21 cellular contexts compared by ENCODE assay signal in the genomic region with DNA sequence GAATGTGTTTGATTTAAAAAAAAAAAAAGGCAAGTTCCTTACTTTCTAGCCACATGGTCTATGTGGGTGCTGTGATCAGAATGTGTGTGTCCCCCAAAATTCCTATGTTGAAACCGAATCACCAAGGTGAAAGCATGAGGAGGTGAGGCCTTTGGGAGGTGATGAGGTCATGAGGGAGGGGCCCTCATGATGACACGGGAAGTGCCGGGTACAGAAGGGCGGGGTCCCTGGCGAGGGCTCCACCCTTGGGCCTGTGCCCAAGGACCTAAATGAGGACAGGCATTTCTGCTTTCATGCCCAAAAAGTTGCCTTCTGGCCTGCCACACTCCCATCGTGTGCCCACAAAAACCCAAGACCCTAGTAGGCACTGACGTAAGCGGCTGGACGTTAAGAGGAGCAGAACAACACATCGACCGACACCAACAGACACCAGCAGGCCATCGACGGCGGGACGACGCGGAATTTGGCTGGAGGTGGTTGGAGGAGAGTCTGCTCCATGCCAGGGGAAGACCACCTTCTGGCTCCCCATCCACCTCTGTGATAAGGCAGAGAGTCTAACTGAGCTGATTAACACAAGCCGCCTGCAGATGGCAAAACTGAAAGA.
A peak's percentile ranks its signal among the peaks of the same experiment; 100 is the strongest.
DNase-seq lines count a peak whose midpoint lies in the region; ATAC-seq, FAIRE-seq and TF ChIP-seq lines count a peak whose summit lies in the region.
"Had no signal": no experiment of that assay in that cellular context is flagged by ENCODE, and none has a peak within 500 bp of the region (broad histone marks: within the 10 kb centered on the region; RNA-seq: fewer than 3 reads in every experiment).

No MANE protein-coding gene starts in this region.

- H3K4me2 ChIP-seq in HepG2 (ENCODE audit: low read depth, low read length), result no peak overlapping the region

- TF ChIP-seq CTCF in HepG2 (CRISPR knock-in tag; IDR thresholded peaks at IDR 0.05) (no peak), right lobe of liver (IDR thresholded peaks at IDR 0.05) (no peak), RWPE1 (conservative IDR thresholded peaks at IDR 0.05; ENCODE audit: low read depth) (no peak), transverse colon (IDR thresholded peaks at IDR 0.05) (no peak)

- DNase-seq in HepG2 (ENCODE audit: low spot score) (no peak), right lobe of liver (no peak), GM12892 (ENCODE audit: insufficient read length) (no peak), RWPE1 (ENCODE audit: low spot score) (no peak), left colon (no peak), kidney glomerular epithelial cell (lab: John Stamatoyannopoulos, UW) (no peak), transverse colon (no peak), NCI-H187 (lab: John Stamatoyannopoulos, UW) (no peak)
- DNase-seq: C1 segment of cervical spinal cord, GDM1, GOT3, HFFc6, KBM-7, NCI-H1092, NCI-H1436, NCI-H2029, NCI-H2227 treated with DMSO at 0.1 percent for 48 hours, NCI-H510A, NCI-H82, Peyer's patch had no signal

- intact Hi-C loops in HepG2 (cut with micrococcal nuclease; ENCODE audit: unreplicated experiment), result no loop called here
- intact Hi-C loops in right lobe of liver (cut with DNase I), result no loop called here
- intact Hi-C loops in left colon (cut with DNase I, micrococcal nuclease), result no loop called here
- intact Hi-C loops in transverse colon (cut with DNase I; ENCODE audit: low total_unique reads), result no loop called here

- TF ChIP-seq RAD21 in HepG2 (CRISPR knock-in tag; IDR thresholded peaks at IDR 0.05), result no peak

- peaks cover 39% of the 10 kb centered on the region; the same call in 1 of the 2 replicates for H4K20me1 ChIP-seq in HepG2 (ENCODE audit: insufficient read depth, low read length)

- peaks cover 9 to 24% of the 10 kb centered on the region in 2 experiments; a peak in 4 of 5 replicates for H3K36me3 ChIP-seq in HepG2 (replicated peaks in 1 of 2; ENCODE audit: control insufficient read depth in 1 of 2, insufficient read depth in 2 of 2, low read length in 2 of 2)
- H3K36me3 ChIP-seq in right lobe of liver, result peaks cover 0 to 2% (median 0%) of the 10 kb centered on the region in 4 donors
- H3K36me3 ChIP-seq in transverse colon, result no peaks in the 10 kb centered on the region
- H3K36me3 ChIP-seq: SJSA1 had no signal

- FAIRE-seq in HepG2 (lab: Jason Lieb, UNC) (no peak), GM12892 (lab: Jason Lieb, UNC) (peak; percentile 36)

- H3K9ac ChIP-seq in HepG2 (ENCODE audit: insufficient read depth, low read depth, low read length), result no peak overlapping the region

- no peak overlapping the region for H3K4me3 ChIP-seq in HepG2 (replicated peaks in 1 of 3; ENCODE audit: insufficient read depth in 1 of 3, low read depth in 2 of 3, low read length in 3 of 3)
- H3K4me3 ChIP-seq in right lobe of liver, result no peak overlapping the region
- H3K4me3 ChIP-seq in transverse colon, result no peak overlapping the region
- H3K4me3 ChIP-seq: Peyer's patch, SJSA1 had no signal

- 98% methylated on average over 18 of the region's 18 CpGs for WGBS in HepG2 (ENCODE audit: low lambda C conversion rate)
- 97% methylated on average over 7 of the region's 18 CpGs for WGBS in right lobe of liver (ENCODE audit: insufficient coverage, low coverage, low lambda C conversion rate, missing lambda C conversion rate)
- WGBS in transverse colon (ENCODE audit: low coverage in 1 of 2), 2 donors, result 83 to 96% methylated on average over 5 to 18 of the region's 18 CpGs

- H3K4me1 ChIP-seq in HepG2 (ENCODE audit: insufficient read depth, low read length), result no peaks in the 10 kb centered on the region
- H3K4me1 ChIP-seq in right lobe of liver, result no peaks in the 10 kb centered on the region
- H3K4me1 ChIP-seq in transverse colon, result no peaks in the 10 kb centered on the region
- H3K4me1 ChIP-seq: SJSA1 had no signal

- H3K79me2 ChIP-seq in HepG2 (ENCODE audit: insufficient read depth, low read length), result peaks cover 6% of the 10 kb centered on the region

- in situ Hi-C loops in HepG2 (cut with HindIII; ENCODE audit: extremely low pct_ligation_motif_present, low pct_unique_long_range_greater_than_20kb), result no loop called here
- in situ Hi-C loops in transverse colon (cut with MboI; ENCODE audit: low pct_ligation_motif_present in 1 of 4, low pct_unique_long_range_greater_than_20kb in 1 of 4, low sequenced_read_pairs in 3 of 4), result no loop called here

- H3K9me3 ChIP-seq in HepG2 (ENCODE audit: low read length) (no peaks in the 10 kb centered on the region), right lobe of liver (no peaks in the 10 kb centered on the region), transverse colon (no peaks in the 10 kb centered on the region)
- H3K9me3 ChIP-seq: Peyer's patch, SJSA1 had no signal

- no TSS peak for BruUV-seq in HepG2 (replicated peaks; lab: Mats Ljungman, UMichigan)

- TF ChIP-seq EP300 in HepG2 (IDR thresholded peaks at IDR 0.05; ENCODE audit: low read depth in 2 of 2, low read length in 2 of 2) (no peak), HepG2 (CRISPR knock-in tag; IDR thresholded peaks at IDR 0.05; ENCODE audit: borderline replicate concordance) (no peak), transverse colon (IDR thresholded peaks at IDR 0.05; ENCODE audit: low read depth) (no peak)

- H2AFZ ChIP-seq in HepG2 (ENCODE audit: low read length), result no peak overlapping the region

- CTCF ChIA-PET in HepG2 (lab: Yijun Ruan, JAX; ENCODE audit: low intra/inter-chr PET ratio, low total read pairs), result no interaction called here
- CTCF ChIA-PET in RWPE1 (lab: Yijun Ruan, JAX), result no interaction called here

- H3K27me3 ChIP-seq in HepG2 (ENCODE audit: control insufficient read depth in 1 of 2, insufficient read depth in 2 of 2, low read length in 2 of 2) (no peaks in the 10 kb centered on the region), right lobe of liver (no peaks in the 10 kb centered on the region), transverse colon (no peaks in the 10 kb centered on the region)
- H3K27me3 ChIP-seq: Peyer's patch, SJSA1 had no signal

- ATAC-seq in HepG2 (no peak), right lobe of liver (no peak), left colon (peak; percentile 38)

- no peak overlapping the region for H3K27ac ChIP-seq in HepG2 (ENCODE audit: extremely low read length, insufficient read depth, low read length)
- H3K27ac ChIP-seq in right lobe of liver, result no peak overlapping the region
- H3K27ac ChIP-seq in RWPE1, result peak overlapping the region; percentile 38
- H3K27ac ChIP-seq in transverse colon, result no peak overlapping the region
- H3K27ac ChIP-seq: Peyer's patch, SJSA1 had no signal

- no peak for TF ChIP-seq POLR2A in HepG2 (IDR thresholded peaks at IDR 0.05; ENCODE audit: insufficient read depth in 1 of 2, low read depth in 2 of 2, low read length in 2 of 2)
- TF ChIP-seq POLR2A in right lobe of liver (IDR thresholded peaks at IDR 0.05), result no peak
- no peak for TF ChIP-seq POLR2A in GM12892 (IDR thresholded peaks at IDR 0.05; ENCODE audit: low read depth, low read length)
- TF ChIP-seq POLR2A in transverse colon (IDR thresholded peaks at IDR 0.05), result no peak

- POLR2A ChIA-PET in HepG2 (lab: Yijun Ruan, JAX), result no interaction called here
- POLR2A ChIA-PET in RWPE1 (lab: Yijun Ruan, JAX; ENCODE audit: low non-redundant PET), result no interaction called here

TF ChIP-seq in HepG2, 621 proteins besides CTCF, POLR2A, EP300 and RAD21:
- TF ChIP-seq, protein P1, sequence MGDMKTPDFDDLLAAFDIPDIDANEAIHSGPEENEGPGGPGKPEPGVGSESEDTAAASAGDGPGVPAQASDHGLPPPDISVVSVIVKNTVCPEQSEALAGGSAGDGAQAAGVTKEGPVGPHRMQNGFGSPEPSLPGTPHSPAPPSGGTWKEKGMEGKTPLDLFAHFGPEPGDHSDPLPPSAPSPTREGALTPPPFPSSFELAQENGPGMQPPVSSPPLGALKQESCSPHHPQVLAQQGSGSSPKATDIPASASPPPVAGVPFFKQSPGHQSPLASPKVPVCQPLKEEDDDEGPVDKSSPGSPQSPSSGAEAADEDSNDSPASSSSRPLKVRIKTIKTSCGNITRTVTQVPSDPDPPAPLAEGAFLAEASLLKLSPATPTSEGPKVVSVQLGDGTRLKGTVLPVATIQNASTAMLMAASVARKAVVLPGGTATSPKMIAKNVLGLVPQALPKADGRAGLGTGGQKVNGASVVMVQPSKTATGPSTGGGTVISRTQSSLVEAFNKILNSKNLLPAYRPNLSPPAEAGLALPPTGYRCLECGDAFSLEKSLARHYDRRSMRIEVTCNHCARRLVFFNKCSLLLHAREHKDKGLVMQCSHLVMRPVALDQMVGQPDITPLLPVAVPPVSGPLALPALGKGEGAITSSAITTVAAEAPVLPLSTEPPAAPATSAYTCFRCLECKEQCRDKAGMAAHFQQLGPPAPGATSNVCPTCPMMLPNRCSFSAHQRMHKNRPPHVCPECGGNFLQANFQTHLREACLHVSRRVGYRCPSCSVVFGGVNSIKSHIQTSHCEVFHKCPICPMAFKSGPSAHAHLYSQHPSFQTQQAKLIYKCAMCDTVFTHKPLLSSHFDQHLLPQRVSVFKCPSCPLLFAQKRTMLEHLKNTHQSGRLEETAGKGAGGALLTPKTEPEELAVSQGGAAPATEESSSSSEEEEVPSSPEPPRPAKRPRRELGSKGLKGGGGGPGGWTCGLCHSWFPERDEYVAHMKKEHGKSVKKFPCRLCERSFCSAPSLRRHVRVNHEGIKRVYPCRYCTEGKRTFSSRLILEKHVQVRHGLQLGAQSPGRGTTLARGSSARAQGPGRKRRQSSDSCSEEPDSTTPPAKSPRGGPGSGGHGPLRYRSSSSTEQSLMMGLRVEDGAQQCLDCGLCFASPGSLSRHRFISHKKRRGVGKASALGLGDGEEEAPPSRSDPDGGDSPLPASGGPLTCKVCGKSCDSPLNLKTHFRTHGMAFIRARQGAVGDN (CRISPR knock-in tag; IDR thresholded peaks at IDR 0.05), result peak; percentile 25
- no peak for TF ChIP-seq DNMT3B (CRISPR knock-in tag; conservative IDR thresholded peaks at IDR 0.05)
- peak; percentile 44; the same call in 1 of the 2 replicates for TF ChIP-seq ZBTB38 (CRISPR knock-in tag; IDR thresholded peaks at IDR 0.05)
- TF ChIP-seq AGO2 (optimal IDR thresholded peaks at IDR 0.05; ENCODE audit: low read depth, low read length), result peak; percentile 26
- no peak for TF ChIP-seq ESRRA (CRISPR knock-in tag; IDR thresholded peaks at IDR 0.05; ENCODE audit: low read depth)
- peak; percentile 74 for TF ChIP-seq RBM22 (optimal IDR thresholded peaks at IDR 0.05; ENCODE audit: low read length)
